Comparison of ENCODE assay signal across 28 cellular contexts in the genomic region with DNA sequence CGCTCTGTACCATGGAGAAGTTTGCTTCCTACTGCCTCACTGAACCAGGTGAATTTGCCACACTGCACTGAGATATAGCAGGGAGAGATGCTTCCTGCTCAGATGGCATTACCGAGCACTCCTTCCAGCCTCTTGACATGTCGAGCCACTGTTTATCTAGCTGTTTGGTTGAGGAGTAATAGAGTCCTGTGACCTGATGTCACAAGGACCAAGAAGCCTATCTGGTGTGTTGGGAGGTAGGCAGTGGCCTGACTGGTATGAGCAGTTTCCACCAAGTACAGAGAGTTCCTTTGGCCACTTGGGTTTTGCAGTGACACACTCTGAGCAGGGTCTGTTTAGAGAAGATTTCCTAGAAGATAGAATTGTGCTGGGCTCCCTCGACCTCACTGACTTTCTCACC. TPM values are rescaled to one million over a fixed set of nuclear protein-coding genes. Genes with fewer than 3 reads are reported as not detected.
"Had no signal": no experiment of that assay in that cellular context is flagged by ENCODE, and none has a peak within 500 bp of the region (broad histone marks: within the 10 kb centered on the region; RNA-seq: fewer than 3 reads in every experiment).

No MANE protein-coding gene starts in this region.

- H3K9me3 ChIP-seq: vagina had no signal

- H3K27me3 Mint-ChIP-seq: activated naive CD8-positive, alpha-beta T cell treated with anti-CD3 and anti-CD28 coated beads, Interleukin-2, amount 50 U/mL, for 24 hours; stimulated activated naive B cell treated with anti-CD40 and anti-IgM and Interleukin-4, amounts not matched to agents 10 μg/mL and 1 μg/mL and 100 μg/mL, for 72 hours had no signal

- DNase-seq: activated CD4-positive, alpha-beta T cell treated with anti-CD3 and anti-CD28 coated beads for 1 hour; activated CD4-positive, alpha-beta T cell treated with anti-CD3 and anti-CD28 coated beads, Interleukin-2, amount 50 U/mL, for 1 hour; activated CD8-positive, alpha-beta memory T cell treated with anti-CD3 and anti-CD28 coated beads for 24 hours; activated CD8-positive, alpha-beta memory T cell treated with anti-CD3 and anti-CD28 coated beads, Interleukin-2, amount 50 U/mL, for 4 hours; activated effector memory CD4-positive, alpha-beta T cell treated with Interleukin-2 at 50 U/mL for 16 hours; activated naive CD4-positive, alpha-beta T cell treated with anti-CD3 and anti-CD28 coated beads for 36 hours; activated naive CD8-positive, alpha-beta T cell treated with anti-CD3 and anti-CD28 coated beads, Interleukin-2, amount 50 U/mL, for 24 hours; activated T-cell treated with anti-CD3 and anti-CD28 coated beads, Interleukin-2, amount 50 U/mL, for 48 hours; effector CD4-positive, alpha-beta T cell; foreskin melanocyte; glutamatergic neuron; hippocampal formation; mesenchymal stem cell; nephron progenitor cell; nucleus accumbens; posterior cingulate gyrus; retina; stimulated activated CD4-positive, alpha-beta T cell treated with anti-CD3 and anti-CD28 coated beads, Interleukin-2, amount 100 ng/mL, for 48 hours; stimulated activated CD8-positive, alpha-beta memory T cell treated with anti-CD3 and anti-CD28 coated beads, Interleukin-4, amount 100 ng/mL, for 48 hours; stimulated activated naive B cell treated with anti-CD40 and anti-IgM and Interleukin-4, amounts not matched to agents 10 μg/mL and 1 μg/mL and 100 μg/mL, for 72 hours; SW 1271; T-helper 2 cell; trophoblast cell had no signal

- H3K27ac Mint-ChIP-seq: activated naive CD4-positive, alpha-beta T cell treated with anti-CD3 and anti-CD28 coated beads for 36 hours; activated naive CD8-positive, alpha-beta T cell treated with anti-CD3 and anti-CD28 coated beads, Interleukin-2, amount 50 U/mL, for 24 hours; dendritic cell treated with granulocyte-macrophage colony-stimulating factor and Interleukin-4, amounts not matched to agents 40 ng/mL and 50 ng/mL, for 4 days; nephron progenitor cell; stimulated activated naive B cell treated with anti-CD40 and anti-IgM and Interleukin-4, amounts not matched to agents 10 μg/mL and 1 μg/mL and 100 μg/mL, for 72 hours had no signal

- H3K4me3 Mint-ChIP-seq: activated naive CD4-positive, alpha-beta T cell treated with anti-CD3 and anti-CD28 coated beads for 36 hours; activated naive CD8-positive, alpha-beta T cell treated with anti-CD3 and anti-CD28 coated beads, Interleukin-2, amount 50 U/mL, for 24 hours; dendritic cell treated with granulocyte-macrophage colony-stimulating factor and Interleukin-4, amounts not matched to agents 40 ng/mL and 50 ng/mL, for 4 days; nephron progenitor cell; stimulated activated naive B cell treated with anti-CD40 and anti-IgM and Interleukin-4, amounts not matched to agents 10 μg/mL and 1 μg/mL and 100 μg/mL, for 72 hours had no signal

- ATAC-seq: activated naive CD8-positive, alpha-beta T cell treated with anti-CD3 and anti-CD28 coated beads, Interleukin-2, amount 50 U/mL, for 24 hours; stimulated activated naive B cell treated with anti-CD40 and anti-IgM and Interleukin-4, amounts not matched to agents 10 μg/mL and 1 μg/mL and 100 μg/mL, for 72 hours had no signal

- H3K9me3 Mint-ChIP-seq: activated naive CD4-positive, alpha-beta T cell treated with anti-CD3 and anti-CD28 coated beads for 36 hours; activated naive CD8-positive, alpha-beta T cell treated with anti-CD3 and anti-CD28 coated beads, Interleukin-2, amount 50 U/mL, for 24 hours; dendritic cell treated with granulocyte-macrophage colony-stimulating factor and Interleukin-4, amounts not matched to agents 40 ng/mL and 50 ng/mL, for 4 days; nephron progenitor cell; stimulated activated naive B cell treated with anti-CD40 and anti-IgM and Interleukin-4, amounts not matched to agents 10 μg/mL and 1 μg/mL and 100 μg/mL, for 72 hours had no signal

- H3K27ac ChIP-seq: cardiac muscle cell, vagina had no signal

- H3K27me3 ChIP-seq: cardiac muscle cell, vagina had no signal

- H3K4me3 ChIP-seq: cardiac muscle cell, vagina had no signal

RNA-seq across cellular contexts. Expression of a gene that starts 17.6 kb away (rescaled TPM):
- total RNA-seq: cardiac muscle cell, myocyte had no signal
- polyA plus RNA-seq: cardiac muscle cell, liver had no signal
